In genomic region chrX:135086197-135086854, GRCh38 we compare ENCODE assay signal across 8 cellular contexts. TPM values are rescaled to one million over a fixed set of nuclear protein-coding genes. Genes with fewer than 3 reads are reported as not detected.
A peak's percentile ranks its signal among the peaks of the same experiment; 100 is the strongest.
DNase-seq lines count a peak whose midpoint lies in the region; ATAC-seq and TF ChIP-seq lines count a peak whose summit lies in the region.

No MANE protein-coding gene starts in this region.

- H3K4me1 ChIP-seq in Caco-2, result no peaks in the 10 kb centered on the region
- no peaks in the 10 kb centered on the region for H3K4me1 ChIP-seq in fibroblast of lung (ENCODE audit: control insufficient read depth, extremely low read depth, insufficient read depth, low read length)
- no peaks in the 10 kb centered on the region for H3K4me1 ChIP-seq in neural progenitor cell

- H4K20me1 ChIP-seq in fibroblast of lung (ENCODE audit: control insufficient read depth, extremely low read depth, insufficient read depth, low read length), result no peaks in the 10 kb centered on the region
- no peaks in the 10 kb centered on the region for H4K20me1 ChIP-seq in neural progenitor cell (ENCODE audit: low read depth)

- no peaks in the 10 kb centered on the region for H3K79me2 ChIP-seq in fibroblast of lung (ENCODE audit: control insufficient read depth, insufficient read depth, low read length)
- H3K79me2 ChIP-seq in neural progenitor cell (ENCODE audit: low read depth), result no peaks in the 10 kb centered on the region

- H3K4me2 ChIP-seq in fibroblast of lung (ENCODE audit: extremely low read depth, insufficient read depth, low read length), result no peak overlapping the region
- H3K4me2 ChIP-seq in neural progenitor cell, result no peak overlapping the region

- no peaks in the 10 kb centered on the region for H3K36me3 ChIP-seq in Caco-2 (ENCODE audit: control insufficient read depth, insufficient read depth, low read length)
- H3K36me3 ChIP-seq in fibroblast of lung (ENCODE audit: control insufficient read depth, insufficient read depth, low read length), result no peaks in the 10 kb centered on the region
- no peaks in the 10 kb centered on the region for H3K36me3 ChIP-seq in neural progenitor cell

- DNase-seq in Caco-2 (peak in 1 of 2 experiments; percentile 60), NCI-H226 (peak; percentile 57), fibroblast of lung (ENCODE audit: low read depth in 2 of 2) (peak; percentile 51 to 70), neural progenitor cell (ENCODE audit: low spot score) (peak; percentile 69)
- peak; percentile 48 for DNase-seq in activated CD4-positive, alpha-beta memory T cell treated with anti-CD3 and anti-CD28 coated beads for 36 hours
- DNase-seq in NK-92 treated with Interleukin-12 subunit alpha and Interleukin-12 subunit beta, amount 100 ng/mL, for 24 hours (lab: John Stamatoyannopoulos, UW), result no peak

- H2AFZ ChIP-seq in fibroblast of lung (ENCODE audit: low read length) (no peak overlapping the region), neural progenitor cell (replicated peaks) (no peak overlapping the region)

- H3K9ac ChIP-seq in fibroblast of lung (ENCODE audit: insufficient read depth, low read length) (no peak overlapping the region), neural progenitor cell (no peak overlapping the region)

- ATAC-seq in GM19023 (IDR thresholded peaks at IDR 0.05; ENCODE audit: unreplicated experiment), result peak; percentile 90
- peak; percentile 96 for ATAC-seq in HG03108 (IDR thresholded peaks at IDR 0.05; ENCODE audit: unreplicated experiment)

- POLR2A ChIA-PET in Caco-2 (lab: Charles Lee), result interaction anchor here (1.0 kb wide), 2 partner anchors 34 to 82 kb away, joined by 4 read pairs; partner anchors contain the start of gene RTL8A
- POLR2A ChIA-PET in activated CD4-positive, alpha-beta memory T cell treated with anti-CD3 and anti-CD28 coated beads for 36 hours (lab: Charles Lee), result no interaction called here

- H3K36me3 Mint-ChIP-seq in Caco-2 (ENCODE audit: insufficient read depth, unreplicated experiment) (no peaks in the 10 kb centered on the region), neural progenitor cell (no peaks in the 10 kb centered on the region)
- H3K36me3 Mint-ChIP-seq in activated CD4-positive, alpha-beta memory T cell treated with anti-CD3 and anti-CD28 coated beads for 36 hours, result no peaks in the 10 kb centered on the region

- H3K27ac Mint-ChIP-seq in Caco-2 (ENCODE audit: unreplicated experiment) (no peak overlapping the region), neural progenitor cell (no peak overlapping the region)
- H3K27ac Mint-ChIP-seq in activated CD4-positive, alpha-beta memory T cell treated with anti-CD3 and anti-CD28 coated beads for 36 hours, result peak overlapping the region; percentile 13

- no peaks in the 10 kb centered on the region for H3K27me3 ChIP-seq in Caco-2 (replicated peaks; ENCODE audit: control insufficient read depth, insufficient read depth, low read length)
- no peaks in the 10 kb centered on the region for H3K27me3 ChIP-seq in fibroblast of lung (ENCODE audit: control insufficient read depth, insufficient read depth, low read length)
- no peaks in the 10 kb centered on the region for H3K27me3 ChIP-seq in neural progenitor cell

- H3K9me3 Mint-ChIP-seq in Caco-2 (ENCODE audit: unreplicated experiment) (no peaks in the 10 kb centered on the region), neural progenitor cell (peaks cover 6% of the 10 kb centered on the region)
- H3K9me3 Mint-ChIP-seq in activated CD4-positive, alpha-beta memory T cell treated with anti-CD3 and anti-CD28 coated beads for 36 hours, result no peaks in the 10 kb centered on the region

- no TSS peak for BruUV-seq in Caco-2 (replicated peaks; lab: Mats Ljungman, UMichigan)

- H3K9me3 ChIP-seq in Caco-2 (no peaks in the 10 kb centered on the region), fibroblast of lung (ENCODE audit: control insufficient read depth, insufficient read depth, low read depth, low read length) (no peaks in the 10 kb centered on the region), neural progenitor cell (ENCODE audit: low read depth) (no peaks in the 10 kb centered on the region)

- H3K4me3 Mint-ChIP-seq in Caco-2 (ENCODE audit: unreplicated experiment) (no peak overlapping the region), neural progenitor cell (no peak overlapping the region)
- H3K4me3 Mint-ChIP-seq in activated CD4-positive, alpha-beta memory T cell treated with anti-CD3 and anti-CD28 coated beads for 36 hours, result no peak overlapping the region

- H3F3A ChIP-seq in neural progenitor cell (ENCODE audit: low read depth), result no peaks in the 10 kb centered on the region

- H3K27me3 Mint-ChIP-seq in Caco-2 (ENCODE audit: insufficient read depth, unreplicated experiment) (peaks cover 2% of the 10 kb centered on the region), neural progenitor cell (ENCODE audit: insufficient read depth, low read depth) (peaks cover 6% of the 10 kb centered on the region)
- H3K27me3 Mint-ChIP-seq in activated CD4-positive, alpha-beta memory T cell treated with anti-CD3 and anti-CD28 coated beads for 36 hours, result peaks cover 1% of the 10 kb centered on the region

- CTCF ChIA-PET in Caco-2 (lab: Charles Lee), result interaction anchor here (1.0 kb wide), 3 partner anchors 11 to 100 kb away, joined by 3 to 6 read pairs (median 5); partner anchors contain the start of gene RTL8A
- CTCF ChIA-PET in activated CD4-positive, alpha-beta memory T cell treated with anti-CD3 and anti-CD28 coated beads for 36 hours (lab: Charles Lee), result interaction anchor here (0.5 to 1.9 kb wide), 8 partner anchors 10 to 602 kb away, joined by 3 to 13 read pairs (median 4); partner anchors contain the start of gene SMIM10

- TF ChIP-seq CTCF in Caco-2 (IDR thresholded peaks at IDR 0.05; ENCODE audit: insufficient read depth in 1 of 2, low read depth in 1 of 2, low read length in 1 of 2, severe bottlenecking in 1 of 2, unreplicated experiment in 1 of 2) (peak; percentile 18 to 60), fibroblast of lung (conservative IDR thresholded peaks at IDR 0.05 in 1 of 2, IDR thresholded peaks at IDR 0.05 in 1 of 2; ENCODE audit: low read depth in 1 of 2, low read length in 2 of 2) (peak; percentile 51 to 57), neural progenitor cell (IDR thresholded peaks at IDR 0.05) (peak; percentile 62)

- no peak overlapping the region for H3K4me3 ChIP-seq in Caco-2 (ENCODE audit: low read depth, low read length)
- no peak overlapping the region for H3K4me3 ChIP-seq in fibroblast of lung (replicated peaks in 1 of 4; ENCODE audit: control extremely low read depth in 1 of 4, insufficient read depth in 1 of 4, low read depth in 3 of 4, low read length in 4 of 4)
- no peak overlapping the region for H3K4me3 ChIP-seq in neural progenitor cell

- no peak overlapping the region for H3K27ac ChIP-seq in fibroblast of lung (ENCODE audit: insufficient read depth, low read length)
- H3K27ac ChIP-seq in neural progenitor cell, result no peak overlapping the region

- H3K4me1 Mint-ChIP-seq in Caco-2 (ENCODE audit: low read depth, unreplicated experiment) (no peaks in the 10 kb centered on the region), neural progenitor cell (no peaks in the 10 kb centered on the region)
- H3K4me1 Mint-ChIP-seq in activated CD4-positive, alpha-beta memory T cell treated with anti-CD3 and anti-CD28 coated beads for 36 hours (ENCODE audit: low read depth), result peaks cover 6% of the 10 kb centered on the region

- intact Hi-C loops in Caco-2 (cut with micrococcal nuclease; ENCODE audit: unreplicated experiment), result loop anchor here (1.0 kb wide), 1 partner anchor 20 kb away; no protein-coding TSS in a partner anchor
- intact Hi-C loops in activated CD4-positive, alpha-beta memory T cell treated with anti-CD3 and anti-CD28 coated beads for 36 hours (cut with micrococcal nuclease), result loop anchor here (1.0 to 2.0 kb wide), 2 partner anchors 86 to 121 kb away; no protein-coding TSS in a partner anchor

RNA-seq across cellular contexts. Expression of gene SMIM10L2B, which starts 12.2 kb away (rescaled TPM):
- total RNA-seq in Caco-2 (2022) (0.42 and 0.79 TPM in 2 replicates), fibroblast of lung (1.5 and 2.5 TPM in 2 replicates), neural progenitor cell (ENCODE audit: low replicate concordance) (1.0 and 3.5 TPM in 2 replicates)
- under 1 TPM; 0.17 to 0.19 TPM for total RNA-seq in activated CD4-positive, alpha-beta memory T cell treated with anti-CD3 and anti-CD28 coated beads for 36 hours
- 0.77 and 1.4 TPM in 2 replicates for polyA plus RNA-seq in fibroblast of lung
- polyA plus RNA-seq in fibroblast of lung (2012), result 0.52 and 1.4 TPM in 2 replicates
- polyA minus RNA-seq in fibroblast of lung (ENCODE audit: low replicate concordance), result 1.5 and 2.0 TPM in 2 replicates

RNA-seq across cellular contexts. Expression of gene ETDB, which starts 34.0 kb away (rescaled TPM):
- total RNA-seq in Caco-2 (2022) (not detected in 2 replicates), fibroblast of lung (not detected in 2 replicates), neural progenitor cell (ENCODE audit: low replicate concordance) (not detected in 2 replicates)
- not detected for total RNA-seq in activated CD4-positive, alpha-beta memory T cell treated with anti-CD3 and anti-CD28 coated beads for 36 hours
- not detected in 2 replicates for polyA plus RNA-seq in fibroblast of lung
- polyA plus RNA-seq in fibroblast of lung (2012), result not detected in 2 replicates
- not detected in 2 replicates for polyA minus RNA-seq in fibroblast of lung (ENCODE audit: low replicate concordance)

RNA-seq across cellular contexts. Expression of gene RTL8A, which starts 34.4 kb away (rescaled TPM):
- total RNA-seq in Caco-2 (2022) (52.3 and 55.2 TPM in 2 replicates), fibroblast of lung (3.1 and 8.3 TPM in 2 replicates), neural progenitor cell (ENCODE audit: low replicate concordance) (6.0 and 14.6 TPM in 2 replicates)
- total RNA-seq in activated CD4-positive, alpha-beta memory T cell treated with anti-CD3 and anti-CD28 coated beads for 36 hours, result 1 to 10 TPM; 7.0 to 8.8 TPM
- 57.6 and 68.5 TPM in 2 replicates for polyA plus RNA-seq in fibroblast of lung
- 107 and 123 TPM in 2 replicates for polyA plus RNA-seq in fibroblast of lung (2012)
- polyA minus RNA-seq in fibroblast of lung (ENCODE audit: low replicate concordance), result 107 and 135 TPM in 2 replicates

RNA-seq across cellular contexts. Expression of gene RTL8C, which starts 54.2 kb away (rescaled TPM):
- total RNA-seq in Caco-2 (2022) (61.5 and 64.6 TPM in 2 replicates), fibroblast of lung (24.7 and 48.9 TPM in 2 replicates), neural progenitor cell (ENCODE audit: low replicate concordance) (7.4 and 29.5 TPM in 2 replicates)
- total RNA-seq in activated CD4-positive, alpha-beta memory T cell treated with anti-CD3 and anti-CD28 coated beads for 36 hours, result 10 to 100 TPM; 27.9 to 29.4 TPM
- polyA plus RNA-seq in fibroblast of lung, result 148 and 150 TPM in 2 replicates
- polyA plus RNA-seq in fibroblast of lung (2012), result 438 and 525 TPM in 2 replicates
- polyA minus RNA-seq in fibroblast of lung (ENCODE audit: low replicate concordance), result 418 and 761 TPM in 2 replicates
